14 cellular contexts compared by ENCODE assay signal in genomic region chr12:26789731-26790644, GRCh38. TPM values are rescaled to one million over a fixed set of nuclear protein-coding genes. Genes with fewer than 3 reads are reported as not detected.
A peak's percentile ranks its signal among the peaks of the same experiment; 100 is the strongest.
DNase-seq lines count a peak whose midpoint lies in the region; TF ChIP-seq lines count a peak whose summit lies in the region.
"Had no signal": no experiment of that assay in that cellular context is flagged by ENCODE, and none has a peak within 500 bp of the region (broad histone marks: within the 10 kb centered on the region; RNA-seq: fewer than 3 reads in every experiment).

No MANE protein-coding gene starts in this region.

- TF ChIP-seq CTCF in 22Rv1 (IDR thresholded peaks at IDR 0.05) (no peak), VCaP (conservative IDR thresholded peaks at IDR 0.05) (no peak), fibroblast of villous mesenchyme (IDR thresholded peaks at IDR 0.05; ENCODE audit: insufficient read depth, low read depth, low read length) (no peak)

- H3K27ac ChIP-seq in 22Rv1 = peak overlapping the region; percentile 31
- H3K27ac ChIP-seq in VCaP = peak overlapping the region; percentile 44
- H3K27ac ChIP-seq: suprapubic skin had no signal

- DNase-seq in H4 (ENCODE audit: low spot score) (peak; percentile 51), fibroblast of villous mesenchyme (ENCODE audit: low read depth) (peak; percentile 87), NCI-H1048 (lab: John Stamatoyannopoulos, UW) (no peak), cerebellar cortex (ENCODE audit: low spot score) (no peak)
- DNase-seq in NK-92 treated with Interleukin-12 subunit alpha and Interleukin-12 subunit beta, amount 100 ng/mL, for 24 hours (lab: John Stamatoyannopoulos, UW) = no peak
- DNase-seq in activated CD4-positive, alpha-beta T cell treated with anti-CD3 and anti-CD28 coated beads for 4 hours = no peak
- DNase-seq: activated B cell treated with CpG ODN at 0.5 μM for 24 hours; activated T-cell treated with anti-CD3 and anti-CD28 coated beads, Interleukin-2, amount 50 U/mL, for 72 hours; central memory CD4-positive, alpha-beta T cell; Right ventricle myocardium superior had no signal

- H3K4me3 ChIP-seq in fibroblast of villous mesenchyme (ENCODE audit: low read depth, low read length) = no peak overlapping the region
- H3K4me3 ChIP-seq: lung, suprapubic skin had no signal

RNA-seq across cellular contexts. Expression of gene ITPR2, which starts 43.0 kb away (rescaled TPM):
- 6.0 and 9.3 TPM in 2 replicates for total RNA-seq in H4 (2014; rRNA removed; shearing (Covaris generic))
- total RNA-seq in fibroblast of villous mesenchyme = 56.0 and 77.7 TPM in 2 replicates

Comparison
In these comparisons a context has a peak if more than half of its experiments do, and no peak if none do; other contexts are left out.
1. DNase-seq: peak in H4 (single experiment) and fibroblast of villous mesenchyme (single experiment); none in NCI-H1048 (single experiment), NK-92 treated with Interleukin-12 subunit alpha and Interleukin-12 subunit beta, amount 100 ng/mL, for 24 hours (single experiment), cerebellar cortex (single experiment) and activated CD4-positive, alpha-beta T cell treated with anti-CD3 and anti-CD28 coated beads for 4 hours (0 of 2).